ENCODE assay signal across 1 cellular context in genomic region chr1:228393268-228393699, GRCh38.
TF ChIP-seq lines count a peak whose summit lies in the region.

No MANE protein-coding gene starts in this region.

TF ChIP-seq in SK-N-SH, 30 proteins besides CTCF, POLR2A, EP300 and RAD21 (continued from another document):
- TF ChIP-seq TEAD4 (IDR thresholded peaks at IDR 0.05; ENCODE audit: borderline replicate concordance, insufficient read depth) (no peak), JUND (IDR thresholded peaks at IDR 0.05) (no peak), TCF12 (IDR thresholded peaks at IDR 0.05) (no peak)
- TF ChIP-seq, protein P1, sequence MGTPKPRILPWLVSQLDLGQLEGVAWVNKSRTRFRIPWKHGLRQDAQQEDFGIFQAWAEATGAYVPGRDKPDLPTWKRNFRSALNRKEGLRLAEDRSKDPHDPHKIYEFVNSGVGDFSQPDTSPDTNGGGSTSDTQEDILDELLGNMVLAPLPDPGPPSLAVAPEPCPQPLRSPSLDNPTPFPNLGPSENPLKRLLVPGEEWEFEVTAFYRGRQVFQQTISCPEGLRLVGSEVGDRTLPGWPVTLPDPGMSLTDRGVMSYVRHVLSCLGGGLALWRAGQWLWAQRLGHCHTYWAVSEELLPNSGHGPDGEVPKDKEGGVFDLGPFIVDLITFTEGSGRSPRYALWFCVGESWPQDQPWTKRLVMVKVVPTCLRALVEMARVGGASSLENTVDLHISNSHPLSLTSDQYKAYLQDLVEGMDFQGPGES (IDR thresholded peaks at IDR 0.05; ENCODE audit: low read depth, low read length), result no peak
